In the genomic region with DNA sequence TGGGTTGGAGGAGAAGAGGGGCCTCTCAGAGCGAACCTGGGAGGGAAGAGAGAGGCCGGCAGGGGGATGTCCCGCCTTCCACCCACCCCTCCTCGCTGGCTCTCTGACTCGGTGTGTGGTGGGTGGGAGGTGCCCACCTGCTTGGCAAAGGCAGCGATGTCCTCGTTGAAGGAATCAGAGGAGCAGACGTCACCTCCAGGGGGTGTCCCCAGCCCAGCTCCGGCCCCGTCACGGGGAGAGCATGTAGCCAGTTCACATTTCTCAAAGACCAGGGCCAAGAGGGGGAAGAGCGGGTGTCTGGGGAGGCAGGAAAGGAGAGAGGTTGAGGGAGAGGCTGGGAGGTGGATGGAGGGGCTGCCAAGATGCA, we compare ENCODE assay signal across 19 cellular contexts. TPM values are rescaled to one million over a fixed set of nuclear protein-coding genes. Genes with fewer than 3 reads are reported as not detected.
"Had no signal": no experiment of that assay in that cellular context is flagged by ENCODE, and none has a peak within 500 bp of the region (broad histone marks: within the 10 kb centered on the region; RNA-seq: fewer than 3 reads in every experiment).

No MANE protein-coding gene starts in this region.

- DNase-seq: activated CD4-positive, alpha-beta T cell treated with anti-CD3 and anti-CD28 coated beads for 48 hours; activated CD4-positive, CD25-positive, alpha-beta regulatory T cell; activated CD8-positive, alpha-beta T cell treated with anti-CD3 and anti-CD28 coated beads, Interleukin-2, amount 10 ng/mL, durations not matched to agents 7 days and 5 days; activated naive CD4-positive, alpha-beta T cell treated with Interleukin-2 at 50 U/mL for 16 hours; activated naive CD8-positive, alpha-beta T cell treated with anti-CD3 and anti-CD28 coated beads, Interleukin-2, amount 10 ng/mL, durations not matched to agents 7 days and 5 days; activated T-cell treated with anti-CD3 and anti-CD28 coated beads, Interleukin-2, amount 50 U/mL, for 24 hours; body of pancreas; central memory CD4-positive, alpha-beta T cell; colonic mucosa; gastrocnemius medialis; heart right ventricle; midbrain; ovary; right lobe of liver; stimulated activated CD4-positive, alpha-beta T cell treated with anti-CD3 and anti-CD28 coated beads, Interleukin-4, amount 100 ng/mL, for 24 hours; T-helper 9 cell had no signal

- ATAC-seq: activated CD8-positive, alpha-beta T cell treated with anti-CD3 and anti-CD28 coated beads, Interleukin-2, amount 10 ng/mL, durations not matched to agents 7 days and 5 days; body of pancreas; gastrocnemius medialis; heart right ventricle; stimulated activated memory B cell treated with anti-CD40 and anti-IgM and Interleukin-4, amounts not matched to agents 10 μg/mL and 1 μg/mL and 100 μg/mL, for 72 hours had no signal

- H3K36me3 Mint-ChIP-seq: activated naive CD8-positive, alpha-beta T cell treated with anti-CD3 and anti-CD28 coated beads, Interleukin-2, amount 10 ng/mL, durations not matched to agents 7 days and 5 days; stimulated activated memory B cell treated with anti-CD40 and anti-IgM and Interleukin-4, amounts not matched to agents 10 μg/mL and 1 μg/mL and 100 μg/mL, for 72 hours had no signal

- H3K27ac Mint-ChIP-seq: activated CD8-positive, alpha-beta T cell treated with anti-CD3 and anti-CD28 coated beads, Interleukin-2, amount 10 ng/mL, durations not matched to agents 7 days and 5 days; activated naive CD8-positive, alpha-beta T cell treated with anti-CD3 and anti-CD28 coated beads, Interleukin-2, amount 10 ng/mL, durations not matched to agents 7 days and 5 days; activated T-cell treated with anti-CD3 and anti-CD28 coated beads, Interleukin-2, amount 50 U/mL, for 24 hours; activated T-helper 2 cell treated with anti-CD3 and anti-CD28 coated beads, Interferon-gamma antibody, Interleukin-2, Interleukin-4, amounts not matched to agents 10 μg/mL and 5 μg/mL and 100 μg/mL, durations not matched to agents 14 hours and 24 hours and 36 hours; stimulated activated memory B cell treated with anti-CD40 and anti-IgM and Interleukin-4, amounts not matched to agents 10 μg/mL and 1 μg/mL and 100 μg/mL, for 72 hours had no signal

- H3K4me3 Mint-ChIP-seq: activated CD8-positive, alpha-beta T cell treated with anti-CD3 and anti-CD28 coated beads, Interleukin-2, amount 10 ng/mL, durations not matched to agents 7 days and 5 days; activated naive CD8-positive, alpha-beta T cell treated with anti-CD3 and anti-CD28 coated beads, Interleukin-2, amount 10 ng/mL, durations not matched to agents 7 days and 5 days; activated T-cell treated with anti-CD3 and anti-CD28 coated beads, Interleukin-2, amount 50 U/mL, for 24 hours; stimulated activated memory B cell treated with anti-CD40 and anti-IgM and Interleukin-4, amounts not matched to agents 10 μg/mL and 1 μg/mL and 100 μg/mL, for 72 hours had no signal

- H3K9me3 Mint-ChIP-seq: activated naive CD8-positive, alpha-beta T cell treated with anti-CD3 and anti-CD28 coated beads, Interleukin-2, amount 10 ng/mL, durations not matched to agents 7 days and 5 days; activated T-cell treated with anti-CD3 and anti-CD28 coated beads, Interleukin-2, amount 50 U/mL, for 24 hours; activated T-helper 2 cell treated with anti-CD3 and anti-CD28 coated beads, Interferon-gamma antibody, Interleukin-2, Interleukin-4, amounts not matched to agents 10 μg/mL and 5 μg/mL and 100 μg/mL, durations not matched to agents 14 hours and 24 hours and 36 hours; stimulated activated memory B cell treated with anti-CD40 and anti-IgM and Interleukin-4, amounts not matched to agents 10 μg/mL and 1 μg/mL and 100 μg/mL, for 72 hours had no signal

RNA-seq across cellular contexts. Expression of a gene that starts 2.7 kb away (rescaled TPM):
- total RNA-seq: activated CD8-positive, alpha-beta T cell treated with anti-CD3 and anti-CD28 coated beads, Interleukin-2, amount 10 ng/mL, durations not matched to agents 7 days and 5 days had no signal

RNA-seq across cellular contexts. Expression of a gene that starts 55.0 kb away (rescaled TPM):
- total RNA-seq: activated T-helper 2 cell treated with anti-CD3 and anti-CD28 coated beads, Interferon-gamma antibody, Interleukin-2, Interleukin-4, amounts not matched to agents 10 μg/mL and 5 μg/mL and 100 μg/mL, durations not matched to agents 14 hours and 24 hours and 36 hours; gastrocnemius medialis; pulmonary artery endothelial cell had no signal
